15 cellular contexts compared by ENCODE assay signal in the genomic region with DNA sequence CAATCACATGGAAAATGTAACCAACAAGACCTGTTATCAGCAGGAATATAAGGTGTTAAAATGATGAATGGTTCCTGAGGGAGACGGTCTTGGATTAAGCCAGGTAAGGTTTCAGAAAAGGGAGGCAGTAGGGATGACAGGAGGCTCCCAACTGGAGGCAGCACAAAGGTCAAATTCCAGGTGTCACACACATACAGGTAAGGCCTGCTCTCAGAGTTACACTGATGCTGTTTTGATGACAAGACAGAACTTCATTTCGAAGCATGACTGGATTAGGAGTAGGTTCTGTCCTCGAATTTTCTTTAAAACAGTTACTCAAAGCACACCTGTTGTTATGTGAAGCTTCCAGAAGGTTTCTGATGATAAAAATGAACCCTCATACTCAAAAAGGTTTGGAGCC. TPM values are rescaled to one million over a fixed set of nuclear protein-coding genes. Genes with fewer than 3 reads are reported as not detected.
A peak's percentile ranks its signal among the peaks of the same experiment; 100 is the strongest.
DNase-seq lines count a peak whose midpoint lies in the region; ATAC-seq and TF ChIP-seq lines count a peak whose summit lies in the region.
"Had no signal": no experiment of that assay in that cellular context is flagged by ENCODE, and none has a peak within 500 bp of the region (broad histone marks: within the 10 kb centered on the region; RNA-seq: fewer than 3 reads in every experiment).

No MANE protein-coding gene starts in this region.

- peaks cover 100% of the 10 kb centered on the region for H3K79me2 ChIP-seq in neural progenitor cell (ENCODE audit: low read depth)

- H3K27me3 ChIP-seq in BLaER1 treated with 17β-estradiol and CSF1 and Interleukin-3, amounts not matched to agents 10 nM and 100 nM: no peaks in the 10 kb centered on the region
- H3K27me3 ChIP-seq in CD4-positive, alpha-beta T cell (ENCODE audit: control insufficient read depth, insufficient read depth, low read length): no peaks in the 10 kb centered on the region
- no peaks in the 10 kb centered on the region for H3K27me3 ChIP-seq in neural progenitor cell
- H3K27me3 ChIP-seq: BE2C had no signal

- DNase-seq in CD4-positive, alpha-beta T cell: no peak
- no peak for DNase-seq in neural progenitor cell (ENCODE audit: low spot score)
- no peak for DNase-seq in NCI-H2196 (lab: John Stamatoyannopoulos, UW; ENCODE audit: unreplicated experiment)
- DNase-seq in activated CD8-positive, alpha-beta memory T cell treated with anti-CD3 and anti-CD28 coated beads, Interleukin-2, amount 50 U/mL, for 4 hours: no peak
- DNase-seq: BE2C; CD8-positive, alpha-beta memory T cell; NCI-H1048; NCI-H146; NCI-H2107; NCI-H510A; SIG-M5 had no signal

- CTCF ChIA-PET in CD4-positive, alpha-beta T cell (lab: Charles Lee): no interaction called here

- H3K27ac ChIP-seq in BLaER1 treated with 17β-estradiol and CSF1 and Interleukin-3, amounts not matched to agents 10 nM and 100 nM: no peak overlapping the region
- no peak overlapping the region for H3K27ac ChIP-seq in CD4-positive, alpha-beta T cell (ENCODE audit: low read depth, low read length)
- H3K27ac ChIP-seq in VCaP: peak overlapping the region; percentile 27; the same call in 1 of the 2 replicates
- H3K27ac ChIP-seq in neural progenitor cell: no peak overlapping the region

- ATAC-seq in CD4-positive, alpha-beta T cell (ENCODE audit: poor library complexity): no peak
- ATAC-seq in GM21576 (IDR thresholded peaks at IDR 0.05; ENCODE audit: unreplicated experiment) (no peak), GM21515 (IDR thresholded peaks at IDR 0.05; ENCODE audit: unreplicated experiment) (no peak)

- peaks cover 46 to 59% (median 54%) of the 10 kb centered on the region in 10 experiments for H3K4me1 ChIP-seq in BLaER1 treated with 17β-estradiol and CSF1 and Interleukin-3, amounts not matched to agents 10 nM and 100 nM
- H3K4me1 ChIP-seq in neural progenitor cell: no peaks in the 10 kb centered on the region

- intact Hi-C loops in CD4-positive, alpha-beta T cell (cut with DNase I, micrococcal nuclease): no loop called here

- H3K4me1 Mint-ChIP-seq in CD4-positive, alpha-beta T cell (ENCODE audit: low read depth): peaks cover 91% of the 10 kb centered on the region
- peaks cover 9% of the 10 kb centered on the region for H3K4me1 Mint-ChIP-seq in neural progenitor cell

- H2AFZ ChIP-seq in neural progenitor cell (replicated peaks): no peak overlapping the region

- no peaks in the 10 kb centered on the region for H3K27me3 Mint-ChIP-seq in CD4-positive, alpha-beta T cell
- H3K27me3 Mint-ChIP-seq in neural progenitor cell (ENCODE audit: insufficient read depth, low read depth): no peaks in the 10 kb centered on the region

- no peak overlapping the region for H3K4me3 ChIP-seq in BLaER1 treated with 17β-estradiol and CSF1 and Interleukin-3, amounts not matched to agents 10 nM and 100 nM
- no peak overlapping the region for H3K4me3 ChIP-seq in neural progenitor cell

- no peaks in the 10 kb centered on the region for H3K9me3 ChIP-seq in BLaER1 treated with 17β-estradiol and CSF1 and Interleukin-3, amounts not matched to agents 10 nM and 100 nM (replicated peaks in 1 of 11)
- H3K9me3 ChIP-seq in CD4-positive, alpha-beta T cell (ENCODE audit: control insufficient read depth, low read length): no peaks in the 10 kb centered on the region
- no peaks in the 10 kb centered on the region for H3K9me3 ChIP-seq in neural progenitor cell (ENCODE audit: low read depth)
- H3K9me3 ChIP-seq: BE2C had no signal

- H3K36me3 ChIP-seq in BLaER1 treated with 17β-estradiol and CSF1 and Interleukin-3, amounts not matched to agents 10 nM and 100 nM: peaks cover 26 to 63% (median 40%) of the 10 kb centered on the region in 11 experiments
- no peaks in the 10 kb centered on the region for H3K36me3 ChIP-seq in neural progenitor cell
- H3K36me3 ChIP-seq: BE2C had no signal

- no peaks in the 10 kb centered on the region for H3F3A ChIP-seq in neural progenitor cell (ENCODE audit: low read depth)

- POLR2A ChIA-PET in CD4-positive, alpha-beta T cell (lab: Charles Lee): no interaction called here

- no peak overlapping the region for H3K4me3 Mint-ChIP-seq in CD4-positive, alpha-beta T cell
- no peak overlapping the region for H3K4me3 Mint-ChIP-seq in neural progenitor cell

- H3K36me3 Mint-ChIP-seq in CD4-positive, alpha-beta T cell (ENCODE audit: low read depth): peaks cover 24% of the 10 kb centered on the region
- peaks cover 1% of the 10 kb centered on the region for H3K36me3 Mint-ChIP-seq in neural progenitor cell

- TF ChIP-seq CTCF in CD4-positive, alpha-beta T cell (IDR thresholded peaks at IDR 0.05): no peak
- TF ChIP-seq CTCF in VCaP (conservative IDR thresholded peaks at IDR 0.05) (no peak), neural progenitor cell (IDR thresholded peaks at IDR 0.05) (no peak)

- peaks cover 100% of the 10 kb centered on the region in 11 experiments for H4K20me1 ChIP-seq in BLaER1 treated with 17β-estradiol and CSF1 and Interleukin-3, amounts not matched to agents 10 nM and 100 nM
- peaks cover 89% of the 10 kb centered on the region for H4K20me1 ChIP-seq in neural progenitor cell (ENCODE audit: low read depth)

- peak overlapping the region in 1 of 11 experiments; percentile 41; a peak in 1 of 22 replicates for H3K9ac ChIP-seq in BLaER1 treated with 17β-estradiol and CSF1 and Interleukin-3, amounts not matched to agents 10 nM and 100 nM
- H3K9ac ChIP-seq in neural progenitor cell: peak overlapping the region; percentile 52

- no peaks in the 10 kb centered on the region for H3K9me3 Mint-ChIP-seq in CD4-positive, alpha-beta T cell
- no peaks in the 10 kb centered on the region for H3K9me3 Mint-ChIP-seq in neural progenitor cell
- H3K9me3 Mint-ChIP-seq: CD8-positive, alpha-beta memory T cell had no signal

- peak overlapping the region; percentile 7 for H3K27ac Mint-ChIP-seq in CD4-positive, alpha-beta T cell
- H3K27ac Mint-ChIP-seq in neural progenitor cell: peak overlapping the region; percentile 29

- H3K4me2 ChIP-seq in BLaER1 treated with 17β-estradiol and CSF1 and Interleukin-3, amounts not matched to agents 10 nM and 100 nM: peak overlapping the region in 7 of 11 experiments; percentile 28 to 83 (median 52); a peak in 5 of 22 replicates
- H3K4me2 ChIP-seq in neural progenitor cell: no peak overlapping the region

RNA-seq across cellular contexts. Expression of a gene that starts 7.4 kb away (rescaled TPM):
- 10 to 100 TPM; 50.4 to 52.4 TPM for total RNA-seq in CD4-positive, alpha-beta T cell
- 7.4 and 8.6 TPM in 2 replicates for total RNA-seq in neural progenitor cell (ENCODE audit: low replicate concordance)

RNA-seq across cellular contexts. Expression of a gene that starts 39.4 kb away (rescaled TPM):
- total RNA-seq in CD4-positive, alpha-beta T cell: 10 to 100 TPM; 44.3 to 47.4 TPM
- 65.3 and 105 TPM in 2 replicates for total RNA-seq in neural progenitor cell (ENCODE audit: low replicate concordance)

RNA-seq across cellular contexts. Expression of a gene that starts 40.4 kb away (rescaled TPM):
- total RNA-seq in CD4-positive, alpha-beta T cell: under 1 TPM in 1 of 2 experiments, not detected in 1; 0.59 TPM
- 0.36 and 1.5 TPM in 2 replicates for total RNA-seq in neural progenitor cell (ENCODE audit: low replicate concordance)

RNA-seq across cellular contexts. Expression of a gene that starts 48.4 kb away (rescaled TPM):
- total RNA-seq in CD4-positive, alpha-beta T cell: 10 to 100 TPM; 72.3 to 76.3 TPM
- 16.4 and 24.8 TPM in 2 replicates for total RNA-seq in neural progenitor cell (ENCODE audit: low replicate concordance)
